Comparison of ENCODE assay signal across 1 cellular context in the genomic region with DNA sequence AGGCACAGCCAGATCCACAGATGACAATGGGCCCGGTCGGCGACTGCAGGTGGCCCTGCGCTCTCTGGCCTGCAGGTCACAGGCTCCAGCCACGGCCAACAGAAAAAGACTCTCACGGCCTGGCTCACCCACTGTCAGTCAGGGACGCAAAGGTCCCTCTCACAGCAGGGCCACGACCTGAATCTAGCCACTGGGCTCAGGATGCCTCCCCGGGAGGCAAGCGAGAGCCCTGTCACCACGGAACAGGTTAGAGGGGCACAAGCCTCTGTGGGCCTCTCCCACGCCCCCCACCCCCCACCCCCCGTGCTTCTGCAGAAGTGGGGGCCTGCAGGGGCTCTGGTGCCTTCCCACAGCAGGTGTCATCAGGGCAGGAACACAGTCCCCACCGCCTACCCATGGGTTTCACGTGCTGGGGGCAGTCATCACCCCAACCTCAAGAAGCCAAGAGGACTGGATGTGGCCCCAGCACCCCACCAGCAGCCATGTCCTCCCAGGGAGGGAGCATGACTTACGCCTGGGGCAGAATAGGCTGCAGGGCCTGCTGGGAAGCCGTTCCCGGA.
TF ChIP-seq lines count a peak whose summit lies in the region.

No MANE protein-coding gene starts in this region.

TF ChIP-seq in K562, 482 proteins besides CTCF, POLR2A, EP300 and RAD21 (continued from another document and continues in another):
- TF ChIP-seq ATF7 (IDR thresholded peaks at IDR 0.05) (no peak), NFXL1 (CRISPR knock-in tag; IDR thresholded peaks at IDR 0.05) (no peak), BCLAF1 (IDR thresholded peaks at IDR 0.05; ENCODE audit: borderline replicate concordance in 1 of 2, control insufficient read depth in 1 of 2, low read depth in 2 of 2, low read length in 1 of 2) (no peak), HNRNPL (IDR thresholded peaks at IDR 0.05; ENCODE audit: low read depth, low read length) (no peak), ILK (tag; IDR thresholded peaks at IDR 0.05; ENCODE audit: borderline replicate concordance, low read depth) (no peak), SAFB2 (IDR thresholded peaks at IDR 0.05; ENCODE audit: borderline replicate concordance, low read depth, low read length, severe bottlenecking) (no peak), SREBF1 (IDR thresholded peaks at IDR 0.05; ENCODE audit: borderline replicate concordance, low read depth, low read length) (no peak), ETS2 (tag; IDR thresholded peaks at IDR 0.05; ENCODE audit: borderline replicate concordance, poor library complexity, severe bottlenecking) (no peak), KAT8 (IDR thresholded peaks at IDR 0.05; ENCODE audit: low read depth) (no peak), SETDB1 (IDR thresholded peaks at IDR 0.05; ENCODE audit: low read length) (no peak), CHD1 (IDR thresholded peaks at IDR 0.05; ENCODE audit: low read length) (peak; percentile 30), CCNT2 (IDR thresholded peaks at IDR 0.05; ENCODE audit: borderline replicate concordance, extremely low read depth, insufficient read length, low read depth, low read length) (no peak), NCOA6 (IDR thresholded peaks at IDR 0.05) (no peak), SRSF7 (optimal IDR thresholded peaks at IDR 0.05; ENCODE audit: low read depth, low read length) (no peak), ELK1 (CRISPR knock-in tag; IDR thresholded peaks at IDR 0.05) (no peak), JUNB (CRISPR knock-in tag; conservative IDR thresholded peaks at IDR 0.05) (no peak), RBM34 (IDR thresholded peaks at IDR 0.05; ENCODE audit: borderline replicate concordance, insufficient read depth, low read length) (no peak), SMARCA4 (IDR thresholded peaks at IDR 0.05) (no peak), EZH2 (IDR thresholded peaks at IDR 0.05; ENCODE audit: borderline replicate concordance, low read depth, low read length) (no peak), BMI1 (IDR thresholded peaks at IDR 0.05; ENCODE audit: low read length) (no peak), GABPB2 (CRISPR knock-in tag; conservative IDR thresholded peaks at IDR 0.05) (no peak), MEIS2 (IDR thresholded peaks at IDR 0.05; ENCODE audit: partially characterized antibody) (no peak), CREBBP (IDR thresholded peaks at IDR 0.05; ENCODE audit: low read depth, low read length) (no peak), HMG20A (CRISPR knock-in tag; conservative IDR thresholded peaks at IDR 0.05) (no peak), ARID4B (CRISPR knock-in tag; IDR thresholded peaks at IDR 0.05) (0 out of 2 replicates have a peak, but pooled peaks have one; percentile 1), RBBP5 (IDR thresholded peaks at IDR 0.05; ENCODE audit: borderline replicate concordance, insufficient read depth, low read length, poor library complexity, severe bottlenecking) (peak; percentile 21), CCAR2 (IDR thresholded peaks at IDR 0.05; ENCODE audit: low read depth, low read length) (no peak), DNMT1 (IDR thresholded peaks at IDR 0.05) (no peak), NEUROD1 (IDR thresholded peaks at IDR 0.05; ENCODE audit: borderline replicate concordance, low read depth, low read length, partially characterized antibody) (no peak), CBFB (CRISPR knock-in tag; IDR thresholded peaks at IDR 0.05) (no peak), ZNF253 (CRISPR knock-in tag; conservative IDR thresholded peaks at IDR 0.05) (no peak), BRF1 (IDR thresholded peaks at IDR 0.05; ENCODE audit: borderline replicate concordance, extremely low read depth, insufficient read length) (no peak), GTF2E2 (tag; IDR thresholded peaks at IDR 0.05) (no peak), TOE1 (IDR thresholded peaks at IDR 0.05; ENCODE audit: borderline replicate concordance) (no peak), TOE1 (CRISPR knock-in tag; IDR thresholded peaks at IDR 0.05; ENCODE audit: borderline replicate concordance, low read depth) (no peak), ZNF146 (CRISPR knock-in tag; IDR thresholded peaks at IDR 0.05; ENCODE audit: unreplicated experiment) (no peak), MCM7 (IDR thresholded peaks at IDR 0.05) (no peak)
- TF ChIP-seq, protein P1, sequence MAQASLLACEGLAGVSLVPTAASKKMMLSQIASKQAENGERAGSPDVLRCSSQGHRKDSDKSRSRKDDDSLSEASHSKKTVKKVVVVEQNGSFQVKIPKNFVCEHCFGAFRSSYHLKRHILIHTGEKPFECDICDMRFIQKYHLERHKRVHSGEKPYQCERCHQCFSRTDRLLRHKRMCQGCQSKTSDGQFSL (CRISPR knock-in tag; IDR thresholded peaks at IDR 0.05): no peak
- TF ChIP-seq, protein P1 (tag; IDR thresholded peaks at IDR 0.05): no peak
- TF ChIP-seq, protein P2, sequence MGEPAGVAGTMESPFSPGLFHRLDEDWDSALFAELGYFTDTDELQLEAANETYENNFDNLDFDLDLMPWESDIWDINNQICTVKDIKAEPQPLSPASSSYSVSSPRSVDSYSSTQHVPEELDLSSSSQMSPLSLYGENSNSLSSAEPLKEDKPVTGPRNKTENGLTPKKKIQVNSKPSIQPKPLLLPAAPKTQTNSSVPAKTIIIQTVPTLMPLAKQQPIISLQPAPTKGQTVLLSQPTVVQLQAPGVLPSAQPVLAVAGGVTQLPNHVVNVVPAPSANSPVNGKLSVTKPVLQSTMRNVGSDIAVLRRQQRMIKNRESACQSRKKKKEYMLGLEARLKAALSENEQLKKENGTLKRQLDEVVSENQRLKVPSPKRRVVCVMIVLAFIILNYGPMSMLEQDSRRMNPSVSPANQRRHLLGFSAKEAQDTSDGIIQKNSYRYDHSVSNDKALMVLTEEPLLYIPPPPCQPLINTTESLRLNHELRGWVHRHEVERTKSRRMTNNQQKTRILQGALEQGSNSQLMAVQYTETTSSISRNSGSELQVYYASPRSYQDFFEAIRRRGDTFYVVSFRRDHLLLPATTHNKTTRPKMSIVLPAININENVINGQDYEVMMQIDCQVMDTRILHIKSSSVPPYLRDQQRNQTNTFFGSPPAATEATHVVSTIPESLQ (CRISPR knock-in tag; IDR thresholded peaks at IDR 0.05): no peak
- TF ChIP-seq, protein P3, sequence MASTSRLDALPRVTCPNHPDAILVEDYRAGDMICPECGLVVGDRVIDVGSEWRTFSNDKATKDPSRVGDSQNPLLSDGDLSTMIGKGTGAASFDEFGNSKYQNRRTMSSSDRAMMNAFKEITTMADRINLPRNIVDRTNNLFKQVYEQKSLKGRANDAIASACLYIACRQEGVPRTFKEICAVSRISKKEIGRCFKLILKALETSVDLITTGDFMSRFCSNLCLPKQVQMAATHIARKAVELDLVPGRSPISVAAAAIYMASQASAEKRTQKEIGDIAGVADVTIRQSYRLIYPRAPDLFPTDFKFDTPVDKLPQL (IDR thresholded peaks at IDR 0.05; ENCODE audit: extremely low read depth, insufficient read length): no peak
- TF ChIP-seq, protein P4, sequence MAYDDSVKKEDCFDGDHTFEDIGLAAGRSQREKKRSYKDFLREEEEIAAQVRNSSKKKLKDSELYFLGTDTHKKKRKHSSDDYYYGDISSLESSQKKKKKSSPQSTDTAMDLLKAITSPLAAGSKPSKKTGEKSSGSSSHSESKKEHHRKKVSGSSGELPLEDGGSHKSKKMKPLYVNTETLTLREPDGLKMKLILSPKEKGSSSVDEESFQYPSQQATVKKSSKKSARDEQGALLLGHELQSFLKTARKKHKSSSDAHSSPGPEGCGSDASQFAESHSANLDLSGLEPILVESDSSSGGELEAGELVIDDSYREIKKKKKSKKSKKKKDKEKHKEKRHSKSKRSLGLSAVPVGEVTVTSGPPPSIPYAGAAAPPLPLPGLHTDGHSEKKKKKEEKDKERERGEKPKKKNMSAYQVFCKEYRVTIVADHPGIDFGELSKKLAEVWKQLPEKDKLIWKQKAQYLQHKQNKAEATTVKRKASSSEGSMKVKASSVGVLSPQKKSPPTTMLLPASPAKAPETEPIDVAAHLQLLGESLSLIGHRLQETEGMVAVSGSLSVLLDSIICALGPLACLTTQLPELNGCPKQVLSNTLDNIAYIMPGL (CRISPR knock-in tag; IDR thresholded peaks at IDR 0.05): no peak
